8 cellular contexts compared by ENCODE assay signal in the genomic region with DNA sequence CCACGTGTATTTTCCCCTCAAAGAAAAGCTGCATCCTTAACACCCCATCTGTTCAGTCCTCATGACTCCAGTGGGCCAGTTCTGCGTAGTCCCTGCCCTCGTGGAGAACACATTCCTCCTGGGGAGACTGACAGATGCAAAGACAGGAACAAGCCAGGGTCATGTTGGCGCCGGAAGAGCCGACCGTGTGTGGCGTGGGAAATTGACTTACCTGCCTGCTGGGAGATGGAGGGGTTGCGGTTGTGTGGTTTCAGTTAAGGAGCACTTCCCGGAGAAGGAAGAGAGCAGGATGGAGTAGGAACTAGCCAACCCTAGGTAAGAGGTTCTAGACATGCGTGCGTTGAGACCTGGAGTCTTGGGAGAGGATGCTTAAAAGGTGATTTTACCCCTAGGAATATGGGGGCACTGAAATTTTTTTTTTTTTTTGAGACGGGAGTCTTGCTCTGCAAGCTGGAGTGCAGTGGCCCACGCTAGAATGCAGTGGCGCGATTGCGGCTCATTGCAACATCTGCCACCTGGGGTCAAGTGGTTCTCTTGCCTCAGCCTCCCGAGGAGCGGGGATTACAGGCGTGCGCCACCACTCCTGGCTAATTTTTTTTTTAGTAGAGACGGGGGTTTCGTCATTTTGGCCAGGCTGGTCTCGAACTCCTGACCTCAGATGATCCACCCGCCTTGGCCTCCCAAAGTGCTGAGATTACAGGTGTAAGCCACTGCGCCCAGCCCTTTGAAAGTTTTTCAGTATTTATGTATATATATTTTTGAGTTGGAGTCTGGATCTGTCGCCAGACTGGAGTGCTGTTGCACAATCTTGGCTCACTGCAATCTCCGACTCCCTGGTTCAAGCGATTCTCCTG. TPM values are rescaled to one million over a fixed set of nuclear protein-coding genes. Genes with fewer than 3 reads are reported as not detected.
DNase-seq lines count a peak whose midpoint lies in the region; ATAC-seq and TF ChIP-seq lines count a peak whose summit lies in the region.

No MANE protein-coding gene starts in this region.

- H3K4me3 Mint-ChIP-seq in T-helper 17 cell, result peak overlapping the region; percentile 95

- H3K4me1 Mint-ChIP-seq in T-helper 17 cell, result peaks cover 22% of the 10 kb centered on the region

- ATAC-seq in T-helper 17 cell (no peak), HG03025 (IDR thresholded peaks at IDR 0.05; ENCODE audit: low FRiP score, unreplicated experiment) (no peak), HG02885 (IDR thresholded peaks at IDR 0.05; ENCODE audit: poor library complexity, unreplicated experiment) (no peak), HG03097 (IDR thresholded peaks at IDR 0.05; ENCODE audit: low FRiP score, unreplicated experiment) (no peak)

- peaks cover 30 to 39% of the 10 kb centered on the region in 2 experiments for H3K4me1 ChIP-seq in neutrophil (ENCODE audit: control insufficient read depth in 1 of 2, insufficient read depth in 1 of 2, low read depth in 1 of 2, low read length in 1 of 2)

- H3K36me3 ChIP-seq in neutrophil, result peaks cover 13% of the 10 kb centered on the region

- TF ChIP-seq CTCF in epithelial cell of esophagus (IDR thresholded peaks at IDR 0.05; ENCODE audit: insufficient read depth, low read depth, low read length, missing control alignments) (no peak), neutrophil (IDR thresholded peaks at IDR 0.05) (no peak)

- H3K9me3 ChIP-seq in T-helper 17 cell (ENCODE audit: control insufficient read depth, low read length, poor library complexity, severe bottlenecking) (no peaks in the 10 kb centered on the region), neutrophil (no peaks in the 10 kb centered on the region)

- peak overlapping the region; percentile 98 for H3K27ac ChIP-seq in neutrophil

- peak overlapping the region; percentile 96 for H3K27ac Mint-ChIP-seq in T-helper 17 cell

- H3K4me3 ChIP-seq in epithelial cell of esophagus (ENCODE audit: low read length) (peak overlapping the region; percentile 76), neutrophil (ENCODE audit: low read depth in 1 of 2, low read length in 1 of 2) (peak overlapping the region; percentile 87 to 90)

- no peaks in the 10 kb centered on the region for H3K27me3 ChIP-seq in neutrophil

- DNase-seq in activated naive CD4-positive, alpha-beta T cell treated with Interleukin-2 at 50 U/mL for 16 hours, result peak; percentile 14
- no peak for DNase-seq in activated naive CD4-positive, alpha-beta T cell (lab: John Stamatoyannopoulos, UW)
- DNase-seq in T-helper 17 cell (peak in 1 of 3 donors; percentile 10), epithelial cell of esophagus (ENCODE audit: low read depth) (peak; percentile 30)

- no peaks in the 10 kb centered on the region for H3K27me3 Mint-ChIP-seq in T-helper 17 cell

- peaks cover 2% of the 10 kb centered on the region for H3K36me3 Mint-ChIP-seq in T-helper 17 cell (ENCODE audit: low read depth)

RNA-seq across cellular contexts. Expression of a gene that starts 1.4 kb away (rescaled TPM):
- 10 to 100 TPM; 56.3 to 63.7 TPM for total RNA-seq in T-helper 17 cell

RNA-seq across cellular contexts. Expression of a gene that starts 21.8 kb away (rescaled TPM):
- 1 to 10 TPM; 4.6 to 5.0 TPM for total RNA-seq in T-helper 17 cell

RNA-seq across cellular contexts. Expression of a gene that starts 27.5 kb away (rescaled TPM):
- 10 to 100 TPM; 52.4 to 53.8 TPM for total RNA-seq in T-helper 17 cell

RNA-seq across cellular contexts. Expression of a gene that starts 34.9 kb away (rescaled TPM):
- total RNA-seq in T-helper 17 cell, result not detected

Comparison
In these comparisons a context has a peak if more than half of its experiments do, and no peak if none do; other contexts are left out.
1. DNase-seq: peak in activated naive CD4-positive, alpha-beta T cell treated with Interleukin-2 at 50 U/mL for 16 hours (single experiment) and epithelial cell of esophagus (single experiment); none in activated naive CD4-positive, alpha-beta T cell (0 of 4).